Comparison of ENCODE assay signal across 13 cellular contexts in genomic region chr19:45854167-45854778, GRCh38. TPM values are rescaled to one million over a fixed set of nuclear protein-coding genes. Genes with fewer than 3 reads are reported as not detected.
"Had no signal": no experiment of that assay in that cellular context is flagged by ENCODE, and none has a peak within 500 bp of the region (broad histone marks: within the 10 kb centered on the region; RNA-seq: fewer than 3 reads in every experiment).

No MANE protein-coding gene starts in this region.

- H3K9me3 ChIP-seq: left ventricle myocardium inferior, mucosa of descending colon, pancreas had no signal

- H3K4me3 ChIP-seq: coronary artery, left ventricle myocardium inferior, mucosa of descending colon, pancreas had no signal

- FAIRE-seq: endothelial cell of umbilical vein, pancreas, urothelium cell line had no signal

- H3K27ac ChIP-seq: brain microvascular endothelial cell, coronary artery, foreskin keratinocyte, left ventricle myocardium inferior, pancreas had no signal

- H3K27me3 ChIP-seq: brain microvascular endothelial cell, pancreas had no signal

- H3K4me1 ChIP-seq: foreskin keratinocyte, left ventricle myocardium inferior, pancreas had no signal

- DNase-seq: activated CD4-positive, alpha-beta T cell treated with anti-CD3 and anti-CD28 coated beads, Interleukin-2, amount 50 U/mL, for 1 hour; activated naive CD8-positive, alpha-beta T cell treated with anti-CD3 and anti-CD28 coated beads for 36 hours; brain microvascular endothelial cell; foreskin keratinocyte; left ventricle myocardium inferior; naive thymus-derived CD4-positive, alpha-beta T cell; T-helper 1 cell; T1000 had no signal

RNA-seq across cellular contexts. Expression of gene FOXA3, which starts 9.9 kb away (rescaled TPM):
- polyA plus RNA-seq: naive thymus-derived CD4-positive, alpha-beta T cell had no signal

RNA-seq across cellular contexts. Expression of gene RSPH6A, which starts 39.2 kb away (rescaled TPM):
- polyA plus RNA-seq: naive thymus-derived CD4-positive, alpha-beta T cell had no signal
